Comparison of ENCODE assay signal across 1 cellular context in the genomic region with DNA sequence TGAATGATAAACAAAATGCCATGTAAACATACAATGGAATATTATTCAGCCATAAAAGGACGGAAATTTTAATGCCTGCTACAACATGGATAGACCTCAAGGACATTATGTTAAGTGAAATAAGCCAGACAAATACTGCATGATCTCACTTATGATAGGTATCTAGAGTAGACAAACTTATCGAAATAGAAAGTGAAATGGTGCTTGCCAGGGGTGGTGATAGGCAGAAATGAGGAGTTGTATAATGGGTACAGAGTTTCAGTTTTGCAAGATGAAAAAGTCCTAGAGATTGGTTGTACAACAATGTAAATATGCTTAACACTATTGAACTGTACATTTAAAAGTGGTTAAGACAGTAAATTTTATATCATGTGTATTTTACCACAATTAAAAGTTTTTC.
TF ChIP-seq lines count a peak whose summit lies in the region.

No MANE protein-coding gene starts in this region.

TF ChIP-seq in GM12878, 131 proteins besides CTCF, POLR2A, EP300 and RAD21 (continued from another document):
- TF ChIP-seq, protein P1, sequence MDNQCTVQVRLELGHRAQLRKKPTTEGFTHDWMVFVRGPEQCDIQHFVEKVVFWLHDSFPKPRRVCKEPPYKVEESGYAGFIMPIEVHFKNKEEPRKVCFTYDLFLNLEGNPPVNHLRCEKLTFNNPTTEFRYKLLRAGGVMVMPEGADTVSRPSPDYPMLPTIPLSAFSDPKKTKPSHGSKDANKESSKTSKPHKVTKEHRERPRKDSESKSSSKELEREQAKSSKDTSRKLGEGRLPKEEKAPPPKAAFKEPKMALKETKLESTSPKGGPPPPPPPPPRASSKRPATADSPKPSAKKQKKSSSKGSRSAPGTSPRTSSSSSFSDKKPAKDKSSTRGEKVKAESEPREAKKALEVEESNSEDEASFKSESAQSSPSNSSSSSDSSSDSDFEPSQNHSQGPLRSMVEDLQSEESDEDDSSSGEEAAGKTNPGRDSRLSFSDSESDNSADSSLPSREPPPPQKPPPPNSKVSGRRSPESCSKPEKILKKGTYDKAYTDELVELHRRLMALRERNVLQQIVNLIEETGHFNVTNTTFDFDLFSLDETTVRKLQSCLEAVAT (IDR thresholded peaks at IDR 0.05) = no peak
- TF ChIP-seq FOXM1 (IDR thresholded peaks at IDR 0.05; ENCODE audit: low read depth, low read length) = no peak
- TF ChIP-seq NFXL1 (IDR thresholded peaks at IDR 0.05; ENCODE audit: borderline replicate concordance) = no peak
- TF ChIP-seq EZH2 (IDR thresholded peaks at IDR 0.05; ENCODE audit: borderline replicate concordance, control insufficient read depth, low read depth, low read length) = no peak
